In genomic region chr17:2900842-2901241, GRCh38 we compare ENCODE assay signal across 25 cellular contexts.
DNase-seq lines count a peak whose midpoint lies in the region; ATAC-seq, FAIRE-seq and TF ChIP-seq lines count a peak whose summit lies in the region.
"Had no signal": no experiment of that assay in that cellular context is flagged by ENCODE, and none has a peak within 500 bp of the region (broad histone marks: within the 10 kb centered on the region; RNA-seq: fewer than 3 reads in every experiment).

No MANE protein-coding gene starts in this region.

- CTCF ChIA-PET in OCI-LY7 (lab: Charles Lee; ENCODE audit: unreplicated experiment) = no interaction called here

- no peak overlapping the region for H3K4me3 Mint-ChIP-seq in stimulated activated memory B cell treated with anti-CD40 and anti-IgM and Interleukin-4, amounts not matched to agents 10 μg/mL and 1 μg/mL and 100 μg/mL, for 72 hours
- H3K4me3 Mint-ChIP-seq: CD8-positive, alpha-beta T cell had no signal

- in situ Hi-C loops in transverse colon (cut with MboI; ENCODE audit: low pct_ligation_motif_present in 1 of 4, low pct_unique_long_range_greater_than_20kb in 1 of 4, low sequenced_read_pairs in 3 of 4) = no loop called here

- no peak for TF ChIP-seq POLR2A in transverse colon (IDR thresholded peaks at IDR 0.05)

- BruUV-seq in OCI-LY7 (replicated peaks; lab: Mats Ljungman, UMichigan) = no TSS peak

- 0 out of 2 replicates have a peak overlapping the region, but pooled peaks have one; percentile 26 for H2AFZ ChIP-seq in OCI-LY7 (ENCODE audit: low read length)

- H3K4me2 ChIP-seq in OCI-LY7 (ENCODE audit: low read length) = no peak overlapping the region
- H3K4me2 ChIP-seq: BLaER1 treated with 17β-estradiol and CSF1 and Interleukin-3, amounts not matched to agents 10 nM and 100 nM had no signal

- TF ChIP-seq CTCF in left ventricle myocardium inferior (IDR thresholded peaks at IDR 0.05; ENCODE audit: borderline replicate concordance) (no peak), OCI-LY7 (conservative IDR thresholded peaks at IDR 0.05; ENCODE audit: low read length) (peak; percentile 67), kidney (IDR thresholded peaks at IDR 0.05; ENCODE audit: borderline replicate concordance, extremely low read depth, insufficient read depth) (no peak), transverse colon (IDR thresholded peaks at IDR 0.05) (no peak)

- H3K9me3 ChIP-seq in left ventricle myocardium inferior (replicated peaks) (no peaks in the 10 kb centered on the region), OCI-LY7 (ENCODE audit: low read length) (no peaks in the 10 kb centered on the region), kidney (ENCODE audit: control insufficient read depth in 1 of 2, low read length in 2 of 2) (no peaks in the 10 kb centered on the region), transverse colon (no peaks in the 10 kb centered on the region)

- no peak overlapping the region for H3K27ac Mint-ChIP-seq in stimulated activated memory B cell treated with anti-CD40 and anti-IgM and Interleukin-4, amounts not matched to agents 10 μg/mL and 1 μg/mL and 100 μg/mL, for 72 hours
- H3K27ac Mint-ChIP-seq: CD8-positive, alpha-beta T cell had no signal

- no peaks in the 10 kb centered on the region for H4K20me1 ChIP-seq in OCI-LY7 (ENCODE audit: insufficient read depth, low read length)

- peak overlapping the region; percentile 85 for H3K27ac ChIP-seq in left ventricle myocardium inferior (replicated peaks)
- H3K27ac ChIP-seq in OCI-LY7 (ENCODE audit: low read depth, low read length, poor library complexity, severe bottlenecking) = no peak overlapping the region
- peak overlapping the region; percentile 9 to 45 for H3K27ac ChIP-seq in kidney (ENCODE audit: low read depth in 2 of 2, low read length in 2 of 2)
- H3K27ac ChIP-seq in transverse colon = peak overlapping the region in 3 of 4 donors; percentile 30 to 63 (median 45)

- DNase-seq in left ventricle myocardium inferior = no peak
- no peak for DNase-seq in cardiac septum (ENCODE audit: low spot score)
- DNase-seq in OCI-LY7 (ENCODE audit: low spot score) = peak; percentile 39
- no peak for DNase-seq in kidney
- DNase-seq in transverse colon = no peak
- no peak for DNase-seq in CD1c-positive myeloid dendritic cell (ENCODE audit: extremely low spot score)
- DNase-seq: 8988T; Calu3; CD8-positive, alpha-beta T cell; DMS53; GDM1; GOT3; KG1; NCI-H1105; NCI-H146; NCI-H2029 treated with DMSO at 0.1 percent for 48 hours; NCI-H2171; NCI-H345; NCI-H774; SHP77 had no signal

- no peak for FAIRE-seq in kidney (lab: Jason Lieb, UNC)
- FAIRE-seq: GM18507, HTR-8/SVneo had no signal

- H3K36me3 ChIP-seq in left ventricle myocardium inferior = no peaks in the 10 kb centered on the region
- H3K36me3 ChIP-seq in OCI-LY7 (ENCODE audit: insufficient read depth, low read length) = no peaks in the 10 kb centered on the region; the same call in 1 of the 2 replicates
- H3K36me3 ChIP-seq in kidney (ENCODE audit: control insufficient read depth in 1 of 2, insufficient read depth in 2 of 2, low read length in 2 of 2) = no peaks in the 10 kb centered on the region
- H3K36me3 ChIP-seq in transverse colon = no peaks in the 10 kb centered on the region

- H3K4me1 ChIP-seq in left ventricle myocardium inferior = peaks cover 42% of the 10 kb centered on the region
- H3K4me1 ChIP-seq in OCI-LY7 (ENCODE audit: insufficient read depth, low read length, poor library complexity, severe bottlenecking) = peaks cover 12% of the 10 kb centered on the region
- H3K4me1 ChIP-seq in kidney (ENCODE audit: control insufficient read depth in 1 of 2, insufficient read depth in 1 of 2, low read depth in 1 of 2, low read length in 2 of 2) = peaks cover 4 to 19% of the 10 kb centered on the region in 2 donors
- peaks cover 0 to 24% (median 17%) of the 10 kb centered on the region in 4 donors for H3K4me1 ChIP-seq in transverse colon

- POLR2A ChIA-PET in OCI-LY7 (lab: Charles Lee) = interaction anchor here (0.7 kb wide), 1 partner anchor 117 kb away, joined by 3 read pairs; no protein-coding TSS in a partner anchor

- H3K9ac ChIP-seq in kidney (ENCODE audit: low read length in 2 of 2) = no peak overlapping the region
- H3K9ac ChIP-seq: BLaER1 treated with 17β-estradiol and CSF1 and Interleukin-3, amounts not matched to agents 10 nM and 100 nM had no signal

- H3K79me2 ChIP-seq in OCI-LY7 (ENCODE audit: insufficient read depth, low read depth, low read length) = no peaks in the 10 kb centered on the region

- peaks cover 9% of the 10 kb centered on the region for H3K4me1 Mint-ChIP-seq in stimulated activated memory B cell treated with anti-CD40 and anti-IgM and Interleukin-4, amounts not matched to agents 10 μg/mL and 1 μg/mL and 100 μg/mL, for 72 hours

- H3K36me3 Mint-ChIP-seq in stimulated activated memory B cell treated with anti-CD40 and anti-IgM and Interleukin-4, amounts not matched to agents 10 μg/mL and 1 μg/mL and 100 μg/mL, for 72 hours = peaks cover 26% of the 10 kb centered on the region

- H3K4me3 ChIP-seq in left ventricle myocardium inferior (no peak overlapping the region), OCI-LY7 (ENCODE audit: low read depth, low read length, poor library complexity, severe bottlenecking) (no peak overlapping the region), kidney (ENCODE audit: low read length in 2 of 2) (no peak overlapping the region), transverse colon (no peak overlapping the region)
- H3K4me3 ChIP-seq: BLaER1 treated with 17β-estradiol and CSF1 and Interleukin-3, amounts not matched to agents 10 nM and 100 nM had no signal

- intact Hi-C loops in left ventricle myocardium inferior (cut with micrococcal nuclease) (no loop called here), cardiac septum (cut with DNase I) (loop anchor here (5.0 kb wide), 1 partner anchor 39 kb away; no protein-coding TSS in a partner anchor), OCI-LY7 (cut with micrococcal nuclease; ENCODE audit: unreplicated experiment) (no loop called here), kidney (cut with DNase I) (no loop called here), transverse colon (cut with DNase I; ENCODE audit: low total_unique reads) (no loop called here)

- WGBS in transverse colon (ENCODE audit: low coverage in 1 of 2), 2 donors = 86% methylated on average over 9 of the region's 9 CpGs; no CpG with 5 or more reads in 1 of the 2 donors

- no peaks in the 10 kb centered on the region for H3K9me3 Mint-ChIP-seq in stimulated activated memory B cell treated with anti-CD40 and anti-IgM and Interleukin-4, amounts not matched to agents 10 μg/mL and 1 μg/mL and 100 μg/mL, for 72 hours
- H3K9me3 Mint-ChIP-seq: CD8-positive, alpha-beta T cell had no signal

- H3K27me3 ChIP-seq in left ventricle myocardium inferior (ENCODE audit: low read depth) (no peaks in the 10 kb centered on the region), transverse colon (no peaks in the 10 kb centered on the region)
- H3K27me3 ChIP-seq: BLaER1 treated with 17β-estradiol and CSF1 and Interleukin-3, amounts not matched to agents 10 nM and 100 nM had no signal

- H3K9me2 ChIP-seq in OCI-LY7 (ENCODE audit: insufficient read depth, low read length) = no peaks in the 10 kb centered on the region

- TF ChIP-seq EP300 in transverse colon (IDR thresholded peaks at IDR 0.05; ENCODE audit: low read depth) = no peak

- H3K27me3 Mint-ChIP-seq in stimulated activated memory B cell treated with anti-CD40 and anti-IgM and Interleukin-4, amounts not matched to agents 10 μg/mL and 1 μg/mL and 100 μg/mL, for 72 hours = peaks cover 9% of the 10 kb centered on the region

- no peak for ATAC-seq in stimulated activated memory B cell treated with anti-CD40 and anti-IgM and Interleukin-4, amounts not matched to agents 10 μg/mL and 1 μg/mL and 100 μg/mL, for 72 hours
- ATAC-seq in HG03175 (IDR thresholded peaks at IDR 0.05; ENCODE audit: unreplicated experiment) = no peak
- ATAC-seq: CD8-positive, alpha-beta T cell had no signal
